In the genomic region with DNA sequence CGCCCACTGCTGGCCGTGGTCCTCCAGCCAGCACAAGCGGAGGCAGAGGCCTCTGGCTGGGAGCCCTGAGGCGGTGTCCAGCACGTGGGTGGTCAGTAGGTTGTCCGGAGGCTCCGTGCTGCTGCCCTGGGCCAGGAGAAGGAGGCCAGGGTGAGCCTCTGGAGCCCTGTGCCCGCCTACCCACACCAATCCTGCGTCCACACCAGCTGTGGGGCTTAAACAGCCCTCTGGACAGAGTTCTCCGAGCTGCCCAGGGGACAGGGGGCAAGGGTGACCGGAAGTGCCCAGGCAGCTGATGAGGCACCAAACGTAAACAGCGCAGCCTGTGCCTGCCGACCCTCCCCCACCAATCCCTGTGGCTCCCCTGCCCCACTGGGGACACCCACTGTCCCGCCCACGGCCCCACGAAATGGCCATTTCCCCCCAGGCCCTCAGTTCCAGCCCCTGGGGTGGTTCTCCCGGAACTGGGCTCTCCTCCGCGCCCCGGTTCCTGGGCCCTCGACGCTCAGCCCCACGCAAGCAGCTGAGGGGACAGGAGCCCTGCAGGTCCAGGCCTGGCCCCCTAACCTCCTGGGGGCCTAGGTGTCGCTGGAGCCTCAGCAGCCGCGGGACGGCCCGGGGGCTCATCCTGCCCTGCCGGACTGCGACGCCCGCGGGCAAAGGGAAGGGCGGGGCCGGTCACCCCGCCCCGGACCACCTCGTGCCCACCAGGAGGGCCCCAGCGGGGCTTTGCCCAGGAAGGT, we compare ENCODE assay signal across 8 cellular contexts. TPM values are rescaled to one million over a fixed set of nuclear protein-coding genes. Genes with fewer than 3 reads are reported as not detected.
DNase-seq lines count a peak whose midpoint lies in the region; ATAC-seq lines count a peak whose summit lies in the region.

No MANE protein-coding gene starts in this region.

- H3K36me3 ChIP-seq in H7 (replicated peaks; ENCODE audit: control insufficient read depth, insufficient read depth, low read length) = peaks cover 5% of the 10 kb centered on the region
- H3K36me3 ChIP-seq in iPS DF 6.9 (ENCODE audit: control insufficient read depth, insufficient read depth, low read length) = no peaks in the 10 kb centered on the region

- peak overlapping the region; percentile 56 for H3K4me3 ChIP-seq in H7 (ENCODE audit: insufficient read depth, low read depth, low read length)
- peak overlapping the region; percentile 57; the same call in 1 of the 2 replicates for H3K4me3 ChIP-seq in iPS DF 6.9 (ENCODE audit: low read length)

- intact Hi-C loops in sciatic nerve (cut with DNase I) = no loop called here

- no peak overlapping the region for H3K27ac ChIP-seq in iPS DF 6.9 (ENCODE audit: low read length)

- DNase-seq in H7 = no peak
- peak; percentile 63 for DNase-seq in amniotic epithelial cell (ENCODE audit: low read depth)
- DNase-seq in iPS DF 6.9 (ENCODE audit: low read depth, low spot score) = no peak
- DNase-seq in sciatic nerve (ENCODE audit: low spot score) = peak; percentile 87
- no peak for DNase-seq in NCI-H2029 treated with DMSO at 0.1 percent for 48 hours (lab: John Stamatoyannopoulos, UW)
- no peak for DNase-seq in middle frontal gyrus (ENCODE audit: extremely low spot score, low spot score)
- no peak for DNase-seq in 8988T

- ATAC-seq in sciatic nerve (peak; percentile 92), HG03175 (IDR thresholded peaks at IDR 0.05; ENCODE audit: unreplicated experiment) (no peak)

- no CpG with 5 or more reads among the region's 40 CpGs for WGBS in iPS DF 6.9 (ENCODE audit: insufficient coverage, insufficient read length)

- H3K9me3 ChIP-seq in iPS DF 6.9 (ENCODE audit: control insufficient read depth, insufficient read depth, low read length) = no peaks in the 10 kb centered on the region

- H3K27me3 ChIP-seq in H7 (ENCODE audit: control insufficient read depth, insufficient read depth, low read length) = no peaks in the 10 kb centered on the region
- no peaks in the 10 kb centered on the region for H3K27me3 ChIP-seq in iPS DF 6.9 (ENCODE audit: control insufficient read depth, insufficient read depth, low read length)

- peaks cover 3% of the 10 kb centered on the region; the same call in 1 of the 2 replicates for H3K4me1 ChIP-seq in iPS DF 6.9 (ENCODE audit: control insufficient read depth, insufficient read depth, low read length)

RNA-seq across cellular contexts. Expression of gene DBNDD1, which starts 27.9 kb away (rescaled TPM):
- 59.7 and 71.4 TPM in 2 replicates for total RNA-seq in H7 (2014; rRNA removed; shearing (Covaris generic))
- 1.8 TPM for total RNA-seq in sciatic nerve

RNA-seq across cellular contexts. Expression of gene PRDM7, which starts 30.0 kb away (rescaled TPM):
- not detected in 2 replicates for total RNA-seq in H7 (2014; rRNA removed; shearing (Covaris generic))
- total RNA-seq in sciatic nerve = not detected

Comparison
In these comparisons a context has a peak if more than half of its experiments do, and no peak if none do; other contexts are left out.
1. DNase-seq: peak in amniotic epithelial cell (single experiment) and sciatic nerve (single experiment); none in H7 (single experiment), iPS DF 6.9 (single experiment), NCI-H2029 treated with DMSO at 0.1 percent for 48 hours (single experiment), middle frontal gyrus (single experiment) and 8988T (single experiment).
2. RNA of gene DBNDD1, which starts 27.9 kb away (total RNA-seq): 59.7 to 71.4 TPM in H7; 1.8 TPM in sciatic nerve (single experiment); every median in the first group is over 10 times any median in the second.